In the genomic region with DNA sequence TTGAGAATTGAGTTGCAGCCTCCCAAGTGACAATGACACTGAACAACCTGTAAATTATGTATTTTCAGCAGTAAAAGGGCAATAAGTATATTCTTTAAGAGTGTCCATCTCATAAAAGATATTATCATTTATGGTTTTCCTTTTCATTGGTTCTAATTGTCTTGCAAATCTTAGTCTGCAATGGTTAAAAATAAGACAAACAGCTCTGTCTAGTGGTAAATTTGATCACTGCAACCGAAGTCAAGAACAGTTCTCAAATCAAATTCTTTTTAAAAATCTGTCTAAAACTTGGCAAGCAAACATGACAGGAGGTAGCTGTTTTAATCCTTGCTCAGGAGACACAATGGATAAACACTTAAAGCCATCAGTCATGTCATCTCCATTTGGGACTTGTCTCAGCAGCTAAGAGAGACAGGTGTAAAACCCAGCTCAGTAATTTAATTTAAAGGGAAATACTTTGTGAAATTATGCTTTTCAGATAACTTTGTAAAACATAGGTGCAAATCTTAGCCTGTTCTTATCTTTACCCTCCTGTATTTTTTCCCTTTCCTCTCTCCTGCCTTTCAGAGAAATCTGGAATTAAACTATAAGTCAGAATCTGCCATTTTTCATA, we compare ENCODE assay signal across 9 cellular contexts.
DNase-seq lines count a peak whose midpoint lies in the region; ATAC-seq and TF ChIP-seq lines count a peak whose summit lies in the region.
"Had no signal": no experiment of that assay in that cellular context is flagged by ENCODE, and none has a peak within 500 bp of the region (broad histone marks: within the 10 kb centered on the region; RNA-seq: fewer than 3 reads in every experiment).

No MANE protein-coding gene starts in this region.

- H3K4me3 Mint-ChIP-seq in stimulated activated naive CD8-positive, alpha-beta T cell treated with anti-CD3 and anti-CD28 coated beads, Interleukin-15, amount 100 ng/mL, for 72 hours, result no peak overlapping the region

- TF ChIP-seq POLR2A in GM18505 (IDR thresholded peaks at IDR 0.05; ENCODE audit: borderline replicate concordance, extremely low read depth, insufficient read depth, insufficient read length), result no peak

- intact Hi-C loops in left ventricle myocardium inferior (cut with micrococcal nuclease), result no loop called here
- intact Hi-C loops in left cardiac atrium (cut with DNase I), result no loop called here

- H3K4me3 ChIP-seq in left ventricle myocardium inferior, result no peak overlapping the region
- no peak overlapping the region for H3K4me3 ChIP-seq in foreskin fibroblast (ENCODE audit: low read depth in 1 of 2, low read length in 2 of 2)

- peaks cover 0 to 17% of the 10 kb centered on the region in 2 donors for H3K9me3 Mint-ChIP-seq in stimulated activated naive CD8-positive, alpha-beta T cell treated with anti-CD3 and anti-CD28 coated beads, Interleukin-15, amount 100 ng/mL, for 72 hours

- ATAC-seq in left cardiac atrium (no peak), HG03196 (IDR thresholded peaks at IDR 0.05; ENCODE audit: unreplicated experiment) (no peak), GM18505 (IDR thresholded peaks at IDR 0.05; ENCODE audit: unreplicated experiment) (no peak)
- no peak for ATAC-seq in stimulated activated naive CD8-positive, alpha-beta T cell treated with anti-CD3 and anti-CD28 coated beads, Interleukin-15, amount 100 ng/mL, for 72 hours

- DNase-seq in left ventricle myocardium inferior (no peak), left cardiac atrium (no peak), SK-MEL-5 (ENCODE audit: low read depth, low spot score) (peak; percentile 58), foreskin fibroblast (peak; percentile 4 to 54)
- DNase-seq in effector CD4-positive, alpha-beta T cell, result no peak
- no peak for DNase-seq in stimulated activated naive CD8-positive, alpha-beta T cell treated with anti-CD3 and anti-CD28 coated beads, Interleukin-15, amount 100 ng/mL, for 72 hours
- DNase-seq: DMS153 had no signal

- H3K27ac ChIP-seq in left ventricle myocardium inferior (replicated peaks), result no peak overlapping the region

- no peaks in the 10 kb centered on the region for H3K27me3 ChIP-seq in left ventricle myocardium inferior (ENCODE audit: low read depth)

- peaks cover 23% of the 10 kb centered on the region for H3K27me3 Mint-ChIP-seq in stimulated activated naive CD8-positive, alpha-beta T cell treated with anti-CD3 and anti-CD28 coated beads, Interleukin-15, amount 100 ng/mL, for 72 hours

- peaks cover 5% of the 10 kb centered on the region for H3K4me1 Mint-ChIP-seq in stimulated activated naive CD8-positive, alpha-beta T cell treated with anti-CD3 and anti-CD28 coated beads, Interleukin-15, amount 100 ng/mL, for 72 hours

- H3K27ac Mint-ChIP-seq in stimulated activated naive CD8-positive, alpha-beta T cell treated with anti-CD3 and anti-CD28 coated beads, Interleukin-15, amount 100 ng/mL, for 72 hours, result peak overlapping the region in 1 of 2 donors; percentile 16

- H3K36me3 ChIP-seq in left ventricle myocardium inferior, result no peaks in the 10 kb centered on the region

- TF ChIP-seq CTCF in left ventricle myocardium inferior (IDR thresholded peaks at IDR 0.05; ENCODE audit: borderline replicate concordance) (peak; percentile 46), foreskin fibroblast (IDR thresholded peaks at IDR 0.05; ENCODE audit: low read depth, low read length) (peak; percentile 43)

- no peaks in the 10 kb centered on the region for H3K9me3 ChIP-seq in left ventricle myocardium inferior (replicated peaks)

- in situ Hi-C loops in SK-MEL-5 (cut with HindIII; ENCODE audit: low pct_unique_long_range_greater_than_20kb, low sequenced_read_pairs), result no loop called here

- peaks cover 5% of the 10 kb centered on the region for H3K4me1 ChIP-seq in left ventricle myocardium inferior

Comparison
In these comparisons a context has a peak if more than half of its experiments do, and no peak if none do; other contexts are left out.
1. DNase-seq: peak in SK-MEL-5 (single experiment) and foreskin fibroblast (2 of 2); none in left ventricle myocardium inferior (single experiment), left cardiac atrium (single experiment), effector CD4-positive, alpha-beta T cell (single experiment) and stimulated activated naive CD8-positive, alpha-beta T cell treated with anti-CD3 and anti-CD28 coated beads, Interleukin-15, amount 100 ng/mL, for 72 hours (0 of 2).